20 cellular contexts compared by ENCODE assay signal in genomic region chr2:178327516-178327915, GRCh38.
DNase-seq lines count a peak whose midpoint lies in the region; ATAC-seq and TF ChIP-seq lines count a peak whose summit lies in the region.
"Had no signal": no experiment of that assay in that cellular context is flagged by ENCODE, and none has a peak within 500 bp of the region (broad histone marks: within the 10 kb centered on the region; RNA-seq: fewer than 3 reads in every experiment).

No MANE protein-coding gene starts in this region.

- no peak overlapping the region for H3K4me3 ChIP-seq in gastrocnemius medialis
- H3K4me3 ChIP-seq: breast epithelium, transverse colon had no signal

- TF ChIP-seq CTCF in gastrocnemius medialis (IDR thresholded peaks at IDR 0.05 in 4 of 5, conservative IDR thresholded peaks at IDR 0.05 in 1 of 5), result no peak

- peak; percentile 15 for DNase-seq in NCI-H1105 (lab: John Stamatoyannopoulos, UW)
- peak; percentile 57 for DNase-seq in NCI-H69 (lab: John Stamatoyannopoulos, UW)
- peak; percentile 15 for DNase-seq in kidney tubule cell (ENCODE audit: low spot score)
- no peak for DNase-seq in gastrocnemius medialis
- no peak for DNase-seq in activated T-helper 2 cell treated with anti-CD3 and anti-CD28 coated beads, Interferon-gamma antibody, Interleukin-2, Interleukin-4, amounts not matched to agents 10 μg/mL and 5 μg/mL and 100 μg/mL, durations not matched to agents 14 hours and 24 hours and 36 hours (ENCODE audit: low spot score)
- no peak for DNase-seq in left ventricle myocardium superior
- no peak for DNase-seq in dedifferentiated amniotic fluid mesenchymal stem cell (ENCODE audit: extremely low spot score)
- no peak for DNase-seq in activated CD4-positive, alpha-beta T cell treated with anti-CD3 and anti-CD28 coated beads for 36 hours
- DNase-seq: activated CD4-positive, alpha-beta T cell treated with anti-CD3 and anti-CD28 coated beads, Interleukin-2, amount 10 ng/mL, durations not matched to agents 24 days and 14 days; activated naive CD8-positive, alpha-beta T cell treated with anti-CD3 and anti-CD28 coated beads, Interleukin-2, amount 10 ng/mL, durations not matched to agents 7 days and 5 days; CD8-positive, alpha-beta memory T cell; dorsolateral prefrontal cortex; erythroblast; NCI-H146; NCI-H446; Right ventricle myocardium superior; transverse colon had no signal

- H3K36me3 ChIP-seq in gastrocnemius medialis, result no peaks in the 10 kb centered on the region
- H3K36me3 ChIP-seq: breast epithelium, transverse colon had no signal

- H3K4me3 Mint-ChIP-seq in activated T-helper 2 cell treated with anti-CD3 and anti-CD28 coated beads, Interferon-gamma antibody, Interleukin-2, Interleukin-4, amounts not matched to agents 10 μg/mL and 5 μg/mL and 100 μg/mL, durations not matched to agents 14 hours and 24 hours and 36 hours (ENCODE audit: low read depth), result no peak overlapping the region
- no peak overlapping the region for H3K4me3 Mint-ChIP-seq in activated CD4-positive, alpha-beta T cell treated with anti-CD3 and anti-CD28 coated beads for 36 hours
- H3K4me3 Mint-ChIP-seq: activated CD4-positive, alpha-beta T cell treated with anti-CD3 and anti-CD28 coated beads, Interleukin-2, amount 10 ng/mL, durations not matched to agents 24 days and 14 days; activated naive CD8-positive, alpha-beta T cell treated with anti-CD3 and anti-CD28 coated beads, Interleukin-2, amount 10 ng/mL, durations not matched to agents 7 days and 5 days; activated T-helper 17 cell treated with anti-CD3 and anti-CD28 coated beads, Interleukin-2, amount 50 U/mL, for 72 hours; CD8-positive, alpha-beta memory T cell; stimulated activated naive CD8-positive, alpha-beta T cell treated with anti-CD3 and anti-CD28 coated beads, Interleukin-15, Interleukin-2, amounts not matched to agents 100 ng/mL and 50 ng/mL, for 24 hours had no signal

- peak overlapping the region in 3 of 4 donors; percentile 20 to 41 (median 37) for H3K27ac ChIP-seq in gastrocnemius medialis
- H3K27ac ChIP-seq: breast epithelium, transverse colon had no signal

- in situ Hi-C loops in gastrocnemius medialis (cut with MboI; ENCODE audit: low sequenced_read_pairs in 4 of 4), result no loop called here

- no peaks in the 10 kb centered on the region for H3K9me3 ChIP-seq in gastrocnemius medialis
- H3K9me3 ChIP-seq: breast epithelium, transverse colon had no signal

- peaks cover 3 to 23% of the 10 kb centered on the region in 2 donors for H3K4me1 ChIP-seq in gastrocnemius medialis
- H3K4me1 ChIP-seq: breast epithelium had no signal

- CTCF ChIA-PET in activated CD4-positive, alpha-beta T cell treated with anti-CD3 and anti-CD28 coated beads for 36 hours (lab: Charles Lee), result no interaction called here

- H3K4me1 Mint-ChIP-seq in activated T-helper 2 cell treated with anti-CD3 and anti-CD28 coated beads, Interferon-gamma antibody, Interleukin-2, Interleukin-4, amounts not matched to agents 10 μg/mL and 5 μg/mL and 100 μg/mL, durations not matched to agents 14 hours and 24 hours and 36 hours (ENCODE audit: low read depth), result no peaks in the 10 kb centered on the region
- H3K4me1 Mint-ChIP-seq in activated CD4-positive, alpha-beta T cell treated with anti-CD3 and anti-CD28 coated beads for 36 hours, result no peaks in the 10 kb centered on the region
- H3K4me1 Mint-ChIP-seq: activated CD4-positive, alpha-beta T cell treated with anti-CD3 and anti-CD28 coated beads, Interleukin-2, amount 10 ng/mL, durations not matched to agents 24 days and 14 days; activated naive CD8-positive, alpha-beta T cell treated with anti-CD3 and anti-CD28 coated beads, Interleukin-2, amount 10 ng/mL, durations not matched to agents 7 days and 5 days; activated T-helper 17 cell treated with anti-CD3 and anti-CD28 coated beads, Interleukin-2, amount 50 U/mL, for 72 hours; CD8-positive, alpha-beta memory T cell had no signal

- no peaks in the 10 kb centered on the region for H3K27me3 ChIP-seq in gastrocnemius medialis
- H3K27me3 ChIP-seq: breast epithelium, dorsolateral prefrontal cortex, transverse colon had no signal

- ATAC-seq in gastrocnemius medialis (no peak), left ventricle myocardium superior (no peak)
- no peak for ATAC-seq in activated CD4-positive, alpha-beta T cell treated with anti-CD3 and anti-CD28 coated beads for 36 hours
- ATAC-seq: activated T-helper 17 cell treated with anti-CD3 and anti-CD28 coated beads, Interleukin-2, amount 50 U/mL, for 72 hours had no signal

- no peak overlapping the region for H3K27ac Mint-ChIP-seq in activated T-helper 2 cell treated with anti-CD3 and anti-CD28 coated beads, Interferon-gamma antibody, Interleukin-2, Interleukin-4, amounts not matched to agents 10 μg/mL and 5 μg/mL and 100 μg/mL, durations not matched to agents 14 hours and 24 hours and 36 hours
- no peak overlapping the region for H3K27ac Mint-ChIP-seq in activated CD4-positive, alpha-beta T cell treated with anti-CD3 and anti-CD28 coated beads for 36 hours
- H3K27ac Mint-ChIP-seq: activated CD4-positive, alpha-beta T cell treated with anti-CD3 and anti-CD28 coated beads, Interleukin-2, amount 10 ng/mL, durations not matched to agents 24 days and 14 days; activated naive CD8-positive, alpha-beta T cell treated with anti-CD3 and anti-CD28 coated beads, Interleukin-2, amount 10 ng/mL, durations not matched to agents 7 days and 5 days; activated T-helper 17 cell treated with anti-CD3 and anti-CD28 coated beads, Interleukin-2, amount 50 U/mL, for 72 hours; CD8-positive, alpha-beta memory T cell; stimulated activated naive CD8-positive, alpha-beta T cell treated with anti-CD3 and anti-CD28 coated beads, Interleukin-15, Interleukin-2, amounts not matched to agents 100 ng/mL and 50 ng/mL, for 24 hours had no signal

- POLR2A ChIA-PET in activated CD4-positive, alpha-beta T cell treated with anti-CD3 and anti-CD28 coated beads for 36 hours (lab: Charles Lee), result no interaction called here

- H3K9me3 Mint-ChIP-seq in activated T-helper 2 cell treated with anti-CD3 and anti-CD28 coated beads, Interferon-gamma antibody, Interleukin-2, Interleukin-4, amounts not matched to agents 10 μg/mL and 5 μg/mL and 100 μg/mL, durations not matched to agents 14 hours and 24 hours and 36 hours, result no peaks in the 10 kb centered on the region
- no peaks in the 10 kb centered on the region for H3K9me3 Mint-ChIP-seq in activated CD4-positive, alpha-beta T cell treated with anti-CD3 and anti-CD28 coated beads for 36 hours (ENCODE audit: low read depth)
- H3K9me3 Mint-ChIP-seq: activated CD4-positive, alpha-beta T cell treated with anti-CD3 and anti-CD28 coated beads, Interleukin-2, amount 10 ng/mL, durations not matched to agents 24 days and 14 days; activated naive CD8-positive, alpha-beta T cell treated with anti-CD3 and anti-CD28 coated beads, Interleukin-2, amount 10 ng/mL, durations not matched to agents 7 days and 5 days; activated T-helper 17 cell treated with anti-CD3 and anti-CD28 coated beads, Interleukin-2, amount 50 U/mL, for 72 hours; CD8-positive, alpha-beta memory T cell; stimulated activated naive CD8-positive, alpha-beta T cell treated with anti-CD3 and anti-CD28 coated beads, Interleukin-15, Interleukin-2, amounts not matched to agents 100 ng/mL and 50 ng/mL, for 24 hours had no signal

- no peaks in the 10 kb centered on the region for H3K36me3 Mint-ChIP-seq in activated T-helper 2 cell treated with anti-CD3 and anti-CD28 coated beads, Interferon-gamma antibody, Interleukin-2, Interleukin-4, amounts not matched to agents 10 μg/mL and 5 μg/mL and 100 μg/mL, durations not matched to agents 14 hours and 24 hours and 36 hours (ENCODE audit: low read depth)
- no peaks in the 10 kb centered on the region for H3K36me3 Mint-ChIP-seq in activated CD4-positive, alpha-beta T cell treated with anti-CD3 and anti-CD28 coated beads for 36 hours (ENCODE audit: low read depth)
- H3K36me3 Mint-ChIP-seq: activated naive CD8-positive, alpha-beta T cell treated with anti-CD3 and anti-CD28 coated beads, Interleukin-2, amount 10 ng/mL, durations not matched to agents 7 days and 5 days; CD8-positive, alpha-beta memory T cell had no signal

- intact Hi-C loops in gastrocnemius medialis (cut with DNase I; ENCODE audit: low total_unique reads), result no loop called here
- intact Hi-C loops in activated T-helper 2 cell treated with anti-CD3 and anti-CD28 coated beads, Interferon-gamma antibody, Interleukin-2, Interleukin-4, amounts not matched to agents 10 μg/mL and 5 μg/mL and 100 μg/mL, durations not matched to agents 14 hours and 24 hours and 36 hours (cut with micrococcal nuclease), result no loop called here
- intact Hi-C loops in left ventricle myocardium superior (cut with micrococcal nuclease), result no loop called here
- intact Hi-C loops in activated CD4-positive, alpha-beta T cell treated with anti-CD3 and anti-CD28 coated beads for 36 hours (cut with DNase I, micrococcal nuclease), result no loop called here

- H3K27me3 Mint-ChIP-seq in activated T-helper 2 cell treated with anti-CD3 and anti-CD28 coated beads, Interferon-gamma antibody, Interleukin-2, Interleukin-4, amounts not matched to agents 10 μg/mL and 5 μg/mL and 100 μg/mL, durations not matched to agents 14 hours and 24 hours and 36 hours (ENCODE audit: low read depth), result peaks cover 11% of the 10 kb centered on the region
- peaks cover 11% of the 10 kb centered on the region for H3K27me3 Mint-ChIP-seq in activated CD4-positive, alpha-beta T cell treated with anti-CD3 and anti-CD28 coated beads for 36 hours

- TF ChIP-seq POLR2A in gastrocnemius medialis (IDR thresholded peaks at IDR 0.05), result no peak

Comparison
In these comparisons a context has a peak if more than half of its experiments do, and no peak if none do; other contexts are left out.
1. DNase-seq: peak in NCI-H1105 (single experiment), NCI-H69 (single experiment) and kidney tubule cell (single experiment); none in gastrocnemius medialis (0 of 2), activated T-helper 2 cell treated with anti-CD3 and anti-CD28 coated beads, Interferon-gamma antibody, Interleukin-2, Interleukin-4, amounts not matched to agents 10 μg/mL and 5 μg/mL and 100 μg/mL, durations not matched to agents 14 hours and 24 hours and 36 hours (single experiment), left ventricle myocardium superior (single experiment), dedifferentiated amniotic fluid mesenchymal stem cell (single experiment) and activated CD4-positive, alpha-beta T cell treated with anti-CD3 and anti-CD28 coated beads for 36 hours (single experiment).